Comparison of ENCODE assay signal across 9 cellular contexts in the genomic region with DNA sequence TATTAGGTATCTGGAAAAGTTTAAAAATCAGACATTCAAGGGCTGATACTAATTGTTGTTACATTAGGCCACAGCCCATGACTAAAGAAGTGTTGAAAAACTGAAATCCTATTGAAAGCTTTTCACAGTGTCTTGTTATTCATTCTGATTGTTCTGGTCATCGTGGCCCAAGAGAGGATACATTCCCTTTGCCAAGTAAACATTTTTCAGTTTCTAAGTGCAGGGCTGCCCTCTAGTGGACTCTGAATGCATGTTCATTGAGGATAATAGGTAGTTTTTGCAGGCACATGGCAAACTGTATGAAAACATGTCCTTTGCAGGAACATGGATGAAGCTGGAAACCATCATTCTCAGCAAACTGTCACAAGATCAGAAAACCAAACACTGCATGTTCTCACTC.
A peak's percentile ranks its signal among the peaks of the same experiment; 100 is the strongest.
DNase-seq lines count a peak whose midpoint lies in the region; ATAC-seq and TF ChIP-seq lines count a peak whose summit lies in the region.
"Had no signal": no experiment of that assay in that cellular context is flagged by ENCODE, and none has a peak within 500 bp of the region (broad histone marks: within the 10 kb centered on the region; RNA-seq: fewer than 3 reads in every experiment).

No MANE protein-coding gene starts in this region.

- H3K4me1 ChIP-seq in liver (ENCODE audit: control insufficient read depth in 4 of 4, insufficient read depth in 4 of 4, low read length in 3 of 4), result no peaks in the 10 kb centered on the region

- no peak overlapping the region for H3K27ac ChIP-seq in liver (ENCODE audit: low read depth in 1 of 2, low read length in 2 of 2)
- H3K27ac ChIP-seq: neutrophil had no signal

- no peaks in the 10 kb centered on the region for H3K36me3 ChIP-seq in liver (ENCODE audit: control insufficient read depth in 4 of 4, insufficient read depth in 3 of 4, low read depth in 1 of 4, low read length in 3 of 4)
- H3K36me3 ChIP-seq: neutrophil had no signal

- WGBS in liver, result 26% methylated on average over 1 of the region's 1 CpG

- TF ChIP-seq RAD21 in liver (IDR thresholded peaks at IDR 0.05), result peak; percentile 92 to 95

- in situ Hi-C loops in G401 (cut with HindIII; ENCODE audit: low sequenced_read_pairs), result no loop called here

- peak; percentile 74 for TF ChIP-seq CTCF in liver (IDR thresholded peaks at IDR 0.05; ENCODE audit: low read depth, low read length, missing input control)

- H3K27me3 ChIP-seq in liver (ENCODE audit: control insufficient read depth in 4 of 4, insufficient read depth in 4 of 4, low read length in 3 of 4), result no peaks in the 10 kb centered on the region
- H3K27me3 ChIP-seq: neutrophil had no signal

- no peak overlapping the region for H3K9ac ChIP-seq in liver (ENCODE audit: low read depth in 1 of 2, low read length in 2 of 2)

- ATAC-seq in HG03469 (IDR thresholded peaks at IDR 0.05; ENCODE audit: unreplicated experiment) (no peak), HG03460 (IDR thresholded peaks at IDR 0.05; ENCODE audit: unreplicated experiment) (no peak)

- H3K4me3 ChIP-seq in liver (ENCODE audit: low read depth in 1 of 3, low read length in 3 of 3), result no peak overlapping the region

- H3K9me3 ChIP-seq in liver (ENCODE audit: control insufficient read depth in 4 of 4, low read length in 3 of 4), result no peaks in the 10 kb centered on the region
- H3K9me3 ChIP-seq: neutrophil had no signal

- DNase-seq in AG08396 (ENCODE audit: low spot score) (peak; percentile 30), GM04503 (ENCODE audit: low read depth) (peak; percentile 11), MV-4-11 (lab: John Stamatoyannopoulos, UW) (peak; percentile 28), amniotic epithelial cell (ENCODE audit: low read depth) (peak; percentile 42), G401 (ENCODE audit: low spot score) (no peak)

TF ChIP-seq in liver, 16 proteins besides CTCF, POLR2A, EP300 and RAD21:
- TF ChIP-seq YY1 (IDR thresholded peaks at IDR 0.05), result no peak
- TF ChIP-seq GABPA (IDR thresholded peaks at IDR 0.05 in 1 of 2, conservative IDR thresholded peaks at IDR 0.05 in 1 of 2), result no peak
- TF ChIP-seq NR2F2 (IDR thresholded peaks at IDR 0.05), result no peak
